1 cellular context compared by ENCODE assay signal in genomic region chr3:16516695-16517481, GRCh38.
TF ChIP-seq lines count a peak whose summit lies in the region.

No MANE protein-coding gene starts in this region.

TF ChIP-seq in GM12878, 131 proteins besides CTCF, POLR2A, EP300 and RAD21 (continued from another document and continues in another):
- 0 out of 2 replicates have a peak, but pooled peaks have one; percentile 44 for TF ChIP-seq ZBTB4 (CRISPR knock-in tag; IDR thresholded peaks at IDR 0.05)
- TF ChIP-seq TCF7 (IDR thresholded peaks at IDR 0.05; ENCODE audit: borderline replicate concordance), result no peak
- TF ChIP-seq SIX5 (IDR thresholded peaks at IDR 0.05; ENCODE audit: low read depth, low read length, severe bottlenecking), result no peak
- TF ChIP-seq ZNF24 (IDR thresholded peaks at IDR 0.05), result no peak
- peak; percentile 29; the same call in 1 of the 2 replicates for TF ChIP-seq JUND (IDR thresholded peaks at IDR 0.05; ENCODE audit: low read depth, low read length)
- no peak for TF ChIP-seq RB1 (IDR thresholded peaks at IDR 0.05; ENCODE audit: borderline replicate concordance)
- no peak for TF ChIP-seq ESRRA (IDR thresholded peaks at IDR 0.05; ENCODE audit: low read length)
- TF ChIP-seq POLR2AphosphoS5 (IDR thresholded peaks at IDR 0.05; ENCODE audit: low read length), result peak; percentile 65; the same call in 1 of the 2 replicates
- TF ChIP-seq EZH2 (IDR thresholded peaks at IDR 0.05; ENCODE audit: borderline replicate concordance, control insufficient read depth, low read depth, low read length), result no peak
- TF ChIP-seq, protein P1, sequence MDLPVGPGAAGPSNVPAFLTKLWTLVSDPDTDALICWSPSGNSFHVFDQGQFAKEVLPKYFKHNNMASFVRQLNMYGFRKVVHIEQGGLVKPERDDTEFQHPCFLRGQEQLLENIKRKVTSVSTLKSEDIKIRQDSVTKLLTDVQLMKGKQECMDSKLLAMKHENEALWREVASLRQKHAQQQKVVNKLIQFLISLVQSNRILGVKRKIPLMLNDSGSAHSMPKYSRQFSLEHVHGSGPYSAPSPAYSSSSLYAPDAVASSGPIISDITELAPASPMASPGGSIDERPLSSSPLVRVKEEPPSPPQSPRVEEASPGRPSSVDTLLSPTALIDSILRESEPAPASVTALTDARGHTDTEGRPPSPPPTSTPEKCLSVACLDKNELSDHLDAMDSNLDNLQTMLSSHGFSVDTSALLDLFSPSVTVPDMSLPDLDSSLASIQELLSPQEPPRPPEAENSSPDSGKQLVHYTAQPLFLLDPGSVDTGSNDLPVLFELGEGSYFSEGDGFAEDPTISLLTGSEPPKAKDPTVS (IDR thresholded peaks at IDR 0.05; ENCODE audit: low read depth, low read length), result no peak
- no peak for TF ChIP-seq EGR1 (IDR thresholded peaks at IDR 0.05; ENCODE audit: borderline replicate concordance in 1 of 2, low read depth in 2 of 2, low read length in 2 of 2)
- TF ChIP-seq PML (IDR thresholded peaks at IDR 0.05; ENCODE audit: low read length), result no peak
- TF ChIP-seq MYB (IDR thresholded peaks at IDR 0.05; ENCODE audit: borderline replicate concordance, low read depth, low read length), result no peak
- TF ChIP-seq ZBED1 (IDR thresholded peaks at IDR 0.05; ENCODE audit: borderline replicate concordance), result peak; percentile 40; the same call in 1 of the 2 replicates
- TF ChIP-seq SUZ12 (IDR thresholded peaks at IDR 0.05; ENCODE audit: unreplicated experiment), result no peak
- peak; percentile 72; the same call in 1 of the 2 replicates for TF ChIP-seq GATAD2B (conservative IDR thresholded peaks at IDR 0.05; ENCODE audit: low read depth)
- no peak for TF ChIP-seq CBX5 (IDR thresholded peaks at IDR 0.05; ENCODE audit: low read depth)
- TF ChIP-seq TARDBP (IDR thresholded peaks at IDR 0.05; ENCODE audit: borderline replicate concordance), result no peak
- TF ChIP-seq IRF4 (IDR thresholded peaks at IDR 0.05; ENCODE audit: low read depth, low read length), result 0 out of 2 replicates have a peak, but pooled peaks have one; percentile 33
- TF ChIP-seq MYC (IDR thresholded peaks at IDR 0.05; ENCODE audit: insufficient read depth, insufficient read length, insufficient replicate concordance, low read length, severe bottlenecking), result no peak
- TF ChIP-seq CHD2 (IDR thresholded peaks at IDR 0.05; ENCODE audit: borderline replicate concordance, low read depth, low read length), result peak; percentile 87
- no peak for TF ChIP-seq SMARCA5 (IDR thresholded peaks at IDR 0.05)
- TF ChIP-seq POLR2AphosphoS2 (IDR thresholded peaks at IDR 0.05; ENCODE audit: low read depth, low read length), result 0 out of 2 replicates have a peak, but pooled peaks have one; percentile 6
- TF ChIP-seq SREBF1 (IDR thresholded peaks at IDR 0.05; ENCODE audit: low read length), result no peak
- TF ChIP-seq NR2C2 (IDR thresholded peaks at IDR 0.05; ENCODE audit: borderline replicate concordance, control insufficient read depth, insufficient read length, low read depth), result no peak
- no peak for TF ChIP-seq ATF7 (IDR thresholded peaks at IDR 0.05; ENCODE audit: low read depth)
- TF ChIP-seq, protein P2, sequence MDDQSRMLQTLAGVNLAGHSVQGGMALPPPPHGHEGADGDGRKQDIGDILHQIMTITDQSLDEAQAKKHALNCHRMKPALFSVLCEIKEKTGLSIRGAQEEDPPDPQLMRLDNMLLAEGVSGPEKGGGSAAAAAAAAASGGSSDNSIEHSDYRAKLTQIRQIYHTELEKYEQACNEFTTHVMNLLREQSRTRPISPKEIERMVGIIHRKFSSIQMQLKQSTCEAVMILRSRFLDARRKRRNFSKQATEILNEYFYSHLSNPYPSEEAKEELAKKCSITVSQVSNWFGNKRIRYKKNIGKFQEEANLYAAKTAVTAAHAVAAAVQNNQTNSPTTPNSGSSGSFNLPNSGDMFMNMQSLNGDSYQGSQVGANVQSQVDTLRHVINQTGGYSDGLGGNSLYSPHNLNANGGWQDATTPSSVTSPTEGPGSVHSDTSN (IDR thresholded peaks at IDR 0.05; ENCODE audit: insufficient replicate concordance, low read depth, low read length), result no peak
- no peak for TF ChIP-seq SUPT20H (IDR thresholded peaks at IDR 0.05; ENCODE audit: borderline replicate concordance, control insufficient read depth, low read depth, low read length)
- no peak for TF ChIP-seq NRF1 (conservative IDR thresholded peaks at IDR 0.05; ENCODE audit: low read depth, low read length)
- no peak for TF ChIP-seq ZNF622 (IDR thresholded peaks at IDR 0.05)
- TF ChIP-seq FOXK2 (IDR thresholded peaks at IDR 0.05), result no peak
- TF ChIP-seq SRF (IDR thresholded peaks at IDR 0.05; ENCODE audit: low read depth in 2 of 2, low read length in 2 of 2), result no peak
- TF ChIP-seq RELB (IDR thresholded peaks at IDR 0.05; ENCODE audit: low read depth), result peak; percentile 69
- TF ChIP-seq MEF2A (IDR thresholded peaks at IDR 0.05; ENCODE audit: insufficient read depth, low read depth, low read length), result no peak
- peak; percentile 88 for TF ChIP-seq IKZF1 (conservative IDR thresholded peaks at IDR 0.05)
- TF ChIP-seq BCL3 (IDR thresholded peaks at IDR 0.05; ENCODE audit: borderline replicate concordance, insufficient read depth, low read depth, low read length, poor library complexity, severe bottlenecking), result no peak
- TF ChIP-seq HDGF (IDR thresholded peaks at IDR 0.05), result no peak
- peak; percentile 99 for TF ChIP-seq POU2F2 (IDR thresholded peaks at IDR 0.05; ENCODE audit: borderline replicate concordance, low read depth, low read length)
- TF ChIP-seq KAT2A (conservative IDR thresholded peaks at IDR 0.05; ENCODE audit: control insufficient read depth, low read depth, low read length), result no peak
- TF ChIP-seq MEF2B (IDR thresholded peaks at IDR 0.05; ENCODE audit: partially characterized antibody, poor library complexity, severe bottlenecking), result no peak
- peak; percentile 41 for TF ChIP-seq NBN (IDR thresholded peaks at IDR 0.05)
- no peak for TF ChIP-seq LARP7 (IDR thresholded peaks at IDR 0.05)
- TF ChIP-seq MLLT1 (IDR thresholded peaks at IDR 0.05), result peak; percentile 14
- TF ChIP-seq CHD1 (IDR thresholded peaks at IDR 0.05; ENCODE audit: low read depth, low read length), result no peak
- TF ChIP-seq ZSCAN29 (IDR thresholded peaks at IDR 0.05), result no peak
- TF ChIP-seq GABPA (IDR thresholded peaks at IDR 0.05; ENCODE audit: low read depth), result no peak
- TF ChIP-seq, protein P3, sequence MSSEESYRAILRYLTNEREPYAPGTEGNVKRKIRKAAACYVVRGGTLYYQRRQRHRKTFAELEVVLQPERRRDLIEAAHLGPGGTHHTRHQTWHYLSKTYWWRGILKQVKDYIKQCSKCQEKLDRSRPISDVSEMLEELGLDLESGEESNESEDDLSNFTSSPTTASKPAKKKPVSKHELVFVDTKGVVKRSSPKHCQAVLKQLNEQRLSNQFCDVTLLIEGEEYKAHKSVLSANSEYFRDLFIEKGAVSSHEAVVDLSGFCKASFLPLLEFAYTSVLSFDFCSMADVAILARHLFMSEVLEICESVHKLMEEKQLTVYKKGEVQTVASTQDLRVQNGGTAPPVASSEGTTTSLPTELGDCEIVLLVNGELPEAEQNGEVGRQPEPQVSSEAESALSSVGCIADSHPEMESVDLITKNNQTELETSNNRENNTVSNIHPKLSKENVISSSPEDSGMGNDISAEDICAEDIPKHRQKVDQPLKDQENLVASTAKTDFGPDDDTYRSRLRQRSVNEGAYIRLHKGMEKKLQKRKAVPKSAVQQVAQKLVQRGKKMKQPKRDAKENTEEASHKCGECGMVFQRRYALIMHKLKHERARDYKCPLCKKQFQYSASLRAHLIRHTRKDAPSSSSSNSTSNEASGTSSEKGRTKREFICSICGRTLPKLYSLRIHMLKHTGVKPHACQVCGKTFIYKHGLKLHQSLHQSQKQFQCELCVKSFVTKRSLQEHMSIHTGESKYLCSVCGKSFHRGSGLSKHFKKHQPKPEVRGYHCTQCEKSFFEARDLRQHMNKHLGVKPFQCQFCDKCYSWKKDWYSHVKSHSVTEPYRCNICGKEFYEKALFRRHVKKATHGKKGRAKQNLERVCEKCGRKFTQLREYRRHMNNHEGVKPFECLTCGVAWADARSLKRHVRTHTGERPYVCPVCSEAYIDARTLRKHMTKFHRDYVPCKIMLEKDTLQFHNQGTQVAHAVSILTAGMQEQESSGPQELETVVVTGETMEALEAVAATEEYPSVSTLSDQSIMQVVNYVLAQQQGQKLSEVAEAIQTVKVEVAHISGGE (CRISPR knock-in tag; IDR thresholded peaks at IDR 0.05), result no peak
- TF ChIP-seq ZNF207 (IDR thresholded peaks at IDR 0.05; ENCODE audit: borderline replicate concordance), result peak; percentile 39; the same call in 1 of the 2 replicates
